33 cellular contexts compared by ENCODE assay signal in genomic region chr12:57966536-57966935, GRCh38. TPM values are rescaled to one million over a fixed set of nuclear protein-coding genes. Genes with fewer than 3 reads are reported as not detected.
"Had no signal": no experiment of that assay in that cellular context is flagged by ENCODE, and none has a peak within 500 bp of the region (broad histone marks: within the 10 kb centered on the region; RNA-seq: fewer than 3 reads in every experiment).

No MANE protein-coding gene starts in this region.

- H3K36me3 ChIP-seq: adrenal gland, ascending aorta, brain microvascular endothelial cell, breast epithelium, cardiac muscle cell had no signal

- ATAC-seq: activated naive CD4-positive, alpha-beta T cell treated with anti-CD3 and anti-CD28 coated beads, Interleukin-2, amount 50 U/mL, for 72 hours; activated naive CD8-positive, alpha-beta T cell treated with anti-CD3 and anti-CD28 coated beads, Interleukin-2, amount 50 U/mL, for 24 hours; activated T-cell treated with anti-CD3 and anti-CD28 coated beads, Interleukin-2, amount 50 U/mL, for 4 hours; activated T-cell treated with anti-CD3 and anti-CD28 coated beads, Interleukin-2, amount 50 U/mL, for 72 hours; activated T-helper 17 cell treated with anti-CD3 and anti-CD28 coated beads, Interleukin-2, amount 50 U/mL, for 72 hours; body of pancreas had no signal

- H3K27me3 ChIP-seq: adrenal gland, ascending aorta, body of pancreas, brain microvascular endothelial cell, breast epithelium, cardiac muscle cell had no signal

- H3K4me3 ChIP-seq: adrenal gland, ascending aorta, body of pancreas, breast epithelium, cardiac muscle cell had no signal

- H3K27ac ChIP-seq: adrenal gland, ascending aorta, body of pancreas, brain microvascular endothelial cell, breast epithelium, cardiac muscle cell had no signal

- FAIRE-seq: astrocyte, bronchial epithelial cell had no signal

- H3K4me1 ChIP-seq: adrenal gland, ascending aorta, body of pancreas, breast epithelium had no signal

- H3K9me3 ChIP-seq: adrenal gland, body of pancreas had no signal

- DNase-seq: activated effector memory CD4-positive, alpha-beta T cell treated with anti-CD3 and anti-CD28 coated beads, Interleukin-2, amount 50 U/mL, for 16 hours; activated effector memory CD4-positive, alpha-beta T cell treated with Interleukin-2 at 50 U/mL for 16 hours; activated gamma-delta T cell; activated gamma-delta T cell treated with Interleukin-2 at 50 U/mL for 16 hours; activated naive CD4-positive, alpha-beta T cell; activated naive CD4-positive, alpha-beta T cell treated with anti-CD3 and anti-CD28 coated beads for 36 hours; activated naive CD4-positive, alpha-beta T cell treated with anti-CD3 and anti-CD28 coated beads, Interleukin-2, amount 10 ng/mL, durations not matched to agents 7 days and 5 days; activated naive CD4-positive, alpha-beta T cell treated with anti-CD3 and anti-CD28 coated beads, Interleukin-2, amount 50 U/mL, for 16 hours; activated naive CD4-positive, alpha-beta T cell treated with Interleukin-2 at 50 U/mL for 16 hours; activated naive CD8-positive, alpha-beta T cell treated with anti-CD3 and anti-CD28 coated beads for 36 hours; activated naive CD8-positive, alpha-beta T cell treated with anti-CD3 and anti-CD28 coated beads, Interleukin-2, amount 10 ng/mL, durations not matched to agents 7 days and 5 days; activated naive CD8-positive, alpha-beta T cell treated with anti-CD3 and anti-CD28 coated beads, Interleukin-2, amount 50 U/mL, for 24 hours; activated T-cell treated with anti-CD3 and anti-CD28 coated beads, Interleukin-2, amount 50 U/mL, for 24 hours; activated T-cell treated with anti-CD3 and anti-CD28 coated beads, Interleukin-2, amount 50 U/mL, for 4 hours; activated T-cell treated with anti-CD3 and anti-CD28 coated beads, Interleukin-2, amount 50 U/mL, for 48 hours; activated T-cell treated with anti-CD3 and anti-CD28 coated beads, Interleukin-2, amount 50 U/mL, for 72 hours; adrenal gland; amniotic stem cell; amygdala; anterior cingulate cortex; aorta; body of pancreas; brain microvascular endothelial cell; caudate nucleus; central memory CD4-positive, alpha-beta T cell; cerebellar nuclear complex had no signal

RNA-seq across cellular contexts. Expression of gene ATP23, which starts 25.2 kb away (rescaled TPM):
- total RNA-seq: ascending aorta had no signal
